Comparison of ENCODE assay signal across 29 cellular contexts in the genomic region with DNA sequence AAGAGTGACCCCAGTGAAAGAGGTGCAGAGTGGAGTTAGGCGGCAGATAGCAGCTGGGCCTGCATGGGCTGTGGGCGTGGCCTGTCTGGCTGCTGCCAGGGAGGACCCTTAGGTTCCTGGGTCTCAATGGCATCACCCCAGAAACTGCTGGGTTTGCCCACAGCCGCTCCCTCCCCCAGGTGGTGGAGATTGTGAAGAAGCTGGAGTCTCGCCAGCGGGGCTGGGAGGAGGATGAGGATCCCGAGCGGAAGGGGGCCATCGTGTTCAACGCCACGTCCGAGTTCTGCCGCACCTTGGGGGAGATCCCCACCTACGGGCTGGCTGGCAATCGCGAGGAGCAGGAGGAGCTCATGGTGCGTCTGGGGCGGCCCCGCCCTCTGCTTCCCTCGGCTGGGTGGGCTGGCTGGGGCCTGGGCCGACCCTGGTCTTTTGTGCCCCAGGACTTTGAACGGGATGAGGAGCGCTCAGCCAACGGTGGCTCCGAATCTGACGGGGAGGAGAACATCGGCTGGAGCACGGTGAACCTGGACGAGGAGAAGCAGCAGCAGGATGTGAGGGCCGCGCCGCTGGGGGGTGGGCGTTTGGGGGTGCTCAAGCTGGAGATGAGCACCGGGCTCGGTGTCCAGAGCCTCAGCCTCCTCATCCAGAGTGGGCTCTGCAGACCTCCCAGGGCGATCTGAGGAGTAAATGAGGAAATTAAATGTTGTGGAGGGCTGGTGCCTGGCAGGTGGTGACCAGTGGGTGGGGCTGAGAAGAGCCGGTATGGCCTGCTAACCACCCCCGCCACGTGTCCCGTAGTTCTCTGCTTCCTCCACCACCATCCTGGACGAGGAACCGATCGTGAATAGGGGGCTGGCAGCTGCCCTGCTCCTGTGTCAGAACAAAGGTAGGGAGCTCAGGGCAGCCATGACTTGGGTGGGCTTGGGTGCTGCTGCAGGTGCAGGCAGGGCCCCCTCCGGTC. TPM values are rescaled to one million over a fixed set of nuclear protein-coding genes. Genes with fewer than 3 reads are reported as not detected.
DNase-seq lines count a peak whose midpoint lies in the region; ATAC-seq and FAIRE-seq lines count a peak whose summit lies in the region.
"Had no signal": no experiment of that assay in that cellular context is flagged by ENCODE, and none has a peak within 500 bp of the region (broad histone marks: within the 10 kb centered on the region; RNA-seq: fewer than 3 reads in every experiment).

No MANE protein-coding gene starts in this region.

- peak; percentile 46 for FAIRE-seq in HTR-8/SVneo (lab: Jason Lieb, UNC)
- FAIRE-seq: small intestine had no signal

- H3K27ac Mint-ChIP-seq in activated naive CD4-positive, alpha-beta T cell treated with anti-CD3 and anti-CD28 coated beads, Interleukin-2, amount 50 U/mL, for 72 hours, result peak overlapping the region; percentile 6 to 51
- H3K27ac Mint-ChIP-seq in activated naive CD4-positive, alpha-beta T cell treated with anti-CD3 and anti-CD28 coated beads, Interleukin-2, amount 10 ng/mL, durations not matched to agents 7 days and 5 days, result no peak overlapping the region
- peak overlapping the region; percentile 29 for H3K27ac Mint-ChIP-seq in central memory CD8-positive, alpha-beta T cell (ENCODE audit: low read depth)
- peak overlapping the region; percentile 83 for H3K27ac Mint-ChIP-seq in stimulated activated naive B cell treated with anti-CD40 and anti-IgM and Interleukin-4, amounts not matched to agents 10 μg/mL and 1 μg/mL and 100 μg/mL, for 72 hours
- H3K27ac Mint-ChIP-seq: mesothelial cell of epicardium had no signal

- ATAC-seq in activated naive CD4-positive, alpha-beta T cell treated with anti-CD3 and anti-CD28 coated beads, Interleukin-2, amount 50 U/mL, for 72 hours, result no peak
- no peak for ATAC-seq in central memory CD8-positive, alpha-beta T cell (replicated peaks; ENCODE audit: extremely low read depth, poor library complexity, severe bottlenecking)
- ATAC-seq in stimulated activated naive B cell treated with anti-CD40 and anti-IgM and Interleukin-4, amounts not matched to agents 10 μg/mL and 1 μg/mL and 100 μg/mL, for 72 hours (replicated peaks), result no peak
- ATAC-seq in HG03378 (IDR thresholded peaks at IDR 0.05; ENCODE audit: unreplicated experiment), result no peak
- ATAC-seq: activated T-cell treated with anti-CD3 and anti-CD28 coated beads, Interleukin-2, amount 50 U/mL, for 4 hours; naive thymus-derived CD8-positive, alpha-beta T cell had no signal

- H3K9me3 Mint-ChIP-seq in activated naive CD4-positive, alpha-beta T cell treated with anti-CD3 and anti-CD28 coated beads, Interleukin-2, amount 50 U/mL, for 72 hours, result no peaks in the 10 kb centered on the region
- no peaks in the 10 kb centered on the region for H3K9me3 Mint-ChIP-seq in activated naive CD4-positive, alpha-beta T cell treated with anti-CD3 and anti-CD28 coated beads, Interleukin-2, amount 10 ng/mL, durations not matched to agents 7 days and 5 days
- H3K9me3 Mint-ChIP-seq in central memory CD8-positive, alpha-beta T cell, result no peaks in the 10 kb centered on the region
- H3K9me3 Mint-ChIP-seq in stimulated activated naive B cell treated with anti-CD40 and anti-IgM and Interleukin-4, amounts not matched to agents 10 μg/mL and 1 μg/mL and 100 μg/mL, for 72 hours, result no peaks in the 10 kb centered on the region
- H3K9me3 Mint-ChIP-seq: activated T-cell treated with anti-CD3 and anti-CD28 coated beads, Interleukin-2, amount 50 U/mL, for 4 hours; mesothelial cell of epicardium; naive thymus-derived CD8-positive, alpha-beta T cell had no signal

- peaks cover 0 to 10% of the 10 kb centered on the region in 2 donors for H3K36me3 Mint-ChIP-seq in activated naive CD4-positive, alpha-beta T cell treated with anti-CD3 and anti-CD28 coated beads, Interleukin-2, amount 50 U/mL, for 72 hours
- peaks cover 46% of the 10 kb centered on the region for H3K36me3 Mint-ChIP-seq in activated naive CD4-positive, alpha-beta T cell treated with anti-CD3 and anti-CD28 coated beads, Interleukin-2, amount 10 ng/mL, durations not matched to agents 7 days and 5 days
- H3K36me3 Mint-ChIP-seq in central memory CD8-positive, alpha-beta T cell (ENCODE audit: insufficient read depth), result peaks cover 36% of the 10 kb centered on the region
- H3K36me3 Mint-ChIP-seq in stimulated activated naive B cell treated with anti-CD40 and anti-IgM and Interleukin-4, amounts not matched to agents 10 μg/mL and 1 μg/mL and 100 μg/mL, for 72 hours, result peaks cover 54 to 62% of the 10 kb centered on the region in 2 donors

- DNase-seq in activated naive CD4-positive, alpha-beta T cell treated with anti-CD3 and anti-CD28 coated beads, Interleukin-2, amount 50 U/mL, for 72 hours (ENCODE audit: low spot score in 2 of 2), result no peak
- DNase-seq in activated naive CD4-positive, alpha-beta T cell treated with anti-CD3 and anti-CD28 coated beads, Interleukin-2, amount 10 ng/mL, durations not matched to agents 7 days and 5 days, result no peak
- DNase-seq in HTR-8/SVneo (ENCODE audit: insufficient read length, low spot score) (no peak), NCI-H1930 (lab: John Stamatoyannopoulos, UW) (no peak), NCI-H1105 (lab: John Stamatoyannopoulos, UW) (no peak)
- DNase-seq in central memory CD8-positive, alpha-beta T cell (ENCODE audit: low spot score in 2 of 2), result no peak
- DNase-seq in stimulated activated naive B cell treated with anti-CD40 and anti-IgM and Interleukin-4, amounts not matched to agents 10 μg/mL and 1 μg/mL and 100 μg/mL, for 72 hours, result no peak
- DNase-seq: activated CD4-positive, alpha-beta T cell treated with anti-CD3 and anti-CD28 coated beads, Interleukin-2, amount 50 U/mL, for 48 hours; activated CD4-positive, CD25-positive, alpha-beta regulatory T cell; activated T-cell treated with anti-CD3 and anti-CD28 coated beads, Interleukin-2, amount 50 U/mL, for 4 hours; adrenal gland; brain microvascular endothelial cell; DND-41; effector CD8-positive, alpha-beta T cell; heart left ventricle; NCI-H510A treated with DMSO at 0.1 percent for 48 hours; PC-9; SHP77 treated with DMSO at 0.1 percent for 48 hours; small intestine; trophoblast cell had no signal

- H3K4me3 Mint-ChIP-seq in activated naive CD4-positive, alpha-beta T cell treated with anti-CD3 and anti-CD28 coated beads, Interleukin-2, amount 10 ng/mL, durations not matched to agents 7 days and 5 days, result no peak overlapping the region
- peak overlapping the region; percentile 53 for H3K4me3 Mint-ChIP-seq in central memory CD8-positive, alpha-beta T cell
- H3K4me3 Mint-ChIP-seq in stimulated activated naive B cell treated with anti-CD40 and anti-IgM and Interleukin-4, amounts not matched to agents 10 μg/mL and 1 μg/mL and 100 μg/mL, for 72 hours, result no peak overlapping the region
- H3K4me3 Mint-ChIP-seq: activated T-cell treated with anti-CD3 and anti-CD28 coated beads, Interleukin-2, amount 50 U/mL, for 4 hours; mesothelial cell of epicardium; naive thymus-derived CD8-positive, alpha-beta T cell had no signal

- CTCF ChIA-PET in activated naive CD4-positive, alpha-beta T cell treated with anti-CD3 and anti-CD28 coated beads, Interleukin-2, amount 10 ng/mL, durations not matched to agents 7 days and 5 days (lab: Charles Lee), result interaction anchor here (0.7 to 1.8 kb wide), 3 partner anchors 91 to 157 kb away, joined by 3 to 6 read pairs (median 4); no protein-coding TSS in a partner anchor

- no peaks in the 10 kb centered on the region for H3K27me3 Mint-ChIP-seq in activated naive CD4-positive, alpha-beta T cell treated with anti-CD3 and anti-CD28 coated beads, Interleukin-2, amount 10 ng/mL, durations not matched to agents 7 days and 5 days
- H3K27me3 Mint-ChIP-seq in central memory CD8-positive, alpha-beta T cell, result no peaks in the 10 kb centered on the region
- H3K27me3 Mint-ChIP-seq in stimulated activated naive B cell treated with anti-CD40 and anti-IgM and Interleukin-4, amounts not matched to agents 10 μg/mL and 1 μg/mL and 100 μg/mL, for 72 hours, result no peaks in the 10 kb centered on the region
- H3K27me3 Mint-ChIP-seq: naive thymus-derived CD8-positive, alpha-beta T cell had no signal

- peaks cover 3% of the 10 kb centered on the region for H3K4me1 Mint-ChIP-seq in activated naive CD4-positive, alpha-beta T cell treated with anti-CD3 and anti-CD28 coated beads, Interleukin-2, amount 10 ng/mL, durations not matched to agents 7 days and 5 days
- peaks cover 10% of the 10 kb centered on the region for H3K4me1 Mint-ChIP-seq in central memory CD8-positive, alpha-beta T cell
- H3K4me1 Mint-ChIP-seq in stimulated activated naive B cell treated with anti-CD40 and anti-IgM and Interleukin-4, amounts not matched to agents 10 μg/mL and 1 μg/mL and 100 μg/mL, for 72 hours, result peaks cover 0 to 2% of the 10 kb centered on the region in 2 donors
- H3K4me1 Mint-ChIP-seq: mesothelial cell of epicardium had no signal

RNA-seq across cellular contexts. Expression of gene SART1, which starts 15.0 kb away (rescaled TPM):
- total RNA-seq in activated naive CD4-positive, alpha-beta T cell treated with anti-CD3 and anti-CD28 coated beads, Interleukin-2, amount 50 U/mL, for 72 hours, result 10 to 100 TPM; 53.1 to 60.2 TPM

RNA-seq across cellular contexts. Expression of gene EIF1AD, which starts 25.5 kb away (rescaled TPM):
- 10 to 100 TPM; 47.5 to 86.8 TPM for total RNA-seq in activated naive CD4-positive, alpha-beta T cell treated with anti-CD3 and anti-CD28 coated beads, Interleukin-2, amount 50 U/mL, for 72 hours

RNA-seq across cellular contexts. Expression of gene BANF1, which starts 25.8 kb away (rescaled TPM):
- 100 to 1,000 TPM; 242 to 310 TPM for total RNA-seq in activated naive CD4-positive, alpha-beta T cell treated with anti-CD3 and anti-CD28 coated beads, Interleukin-2, amount 50 U/mL, for 72 hours

RNA-seq across cellular contexts. Expression of gene TSGA10IP, which starts 31.2 kb away (rescaled TPM):
- total RNA-seq in activated naive CD4-positive, alpha-beta T cell treated with anti-CD3 and anti-CD28 coated beads, Interleukin-2, amount 50 U/mL, for 72 hours, result not detected
- total RNA-seq: activated T-cell treated with anti-CD3 and anti-CD28 coated beads, Interleukin-2, amount 50 U/mL, for 4 hours; fibroblast of villous mesenchyme; kidney epithelial cell; lower leg skin; mesothelial cell of epicardium; naive thymus-derived CD8-positive, alpha-beta T cell; ovary; PC-9; renal cortical epithelial cell; subcutaneous adipose tissue had no signal

RNA-seq across cellular contexts. Expression of gene CST6, which starts 35.3 kb away (rescaled TPM):
- under 1 TPM in 1 of 2 donors, not detected in 1; 0.43 TPM for total RNA-seq in activated naive CD4-positive, alpha-beta T cell treated with anti-CD3 and anti-CD28 coated beads, Interleukin-2, amount 50 U/mL, for 72 hours
- total RNA-seq: naive thymus-derived CD8-positive, alpha-beta T cell; subcutaneous adipose tissue had no signal
